Comparison of ENCODE assay signal across 24 cellular contexts in genomic region chr1:160814856-160815255, GRCh38. TPM values are rescaled to one million over a fixed set of nuclear protein-coding genes. Genes with fewer than 3 reads are reported as not detected.
"Had no signal": no experiment of that assay in that cellular context is flagged by ENCODE, and none has a peak within 500 bp of the region (broad histone marks: within the 10 kb centered on the region; RNA-seq: fewer than 3 reads in every experiment).

No MANE protein-coding gene starts in this region.

- H3K27me3 ChIP-seq: SJCRH30 had no signal

- H3K9me3 ChIP-seq: MG63, SJCRH30, SK-N-SH had no signal

- DNase-seq: activated CD4-positive, alpha-beta T cell treated with anti-CD3 and anti-CD28 coated beads for 4 hours; activated CD8-positive, alpha-beta memory T cell treated with anti-CD3 and anti-CD28 coated beads, Interleukin-2, amount 50 U/mL, for 4 hours; activated CD8-positive, alpha-beta T cell treated with anti-CD3 and anti-CD28 coated beads for 36 hours; activated gamma-delta T cell treated with Interleukin-2 at 50 U/mL for 16 hours; activated naive CD4-positive, alpha-beta T cell treated with anti-CD3 and anti-CD28 coated beads, Interleukin-2, amount 50 U/mL, for 16 hours; activated T-cell treated with anti-CD3 and anti-CD28 coated beads, Interleukin-2, amount 50 U/mL, for 72 hours; MG63; MV-4-11; NCI-H1105; NCI-H1436; NCI-H1694 treated with DMSO at 0.1 percent for 48 hours; NCI-H2029 treated with DMSO at 0.1 percent for 48 hours; NCI-H345; NCI-H510A; NCI-H526 treated with DMSO at 0.1 percent for 48 hours; NCI-H82; SJCRH30; SK-N-SH; T-helper 1 cell; WERI-Rb-1 had no signal

- H3K4me3 ChIP-seq: MG63, SJCRH30 had no signal

- H3K27ac ChIP-seq: SJCRH30, WERI-Rb-1 had no signal

- ATAC-seq: activated CD4-positive, CD25-positive, alpha-beta regulatory T cell treated with anti-CD3 and anti-CD28 coated beads, Interleukin-2, amount 50 U/mL, for 24 hours; activated CD8-positive, alpha-beta T cell treated with anti-CD3 and anti-CD28 coated beads for 36 hours; activated T-cell treated with anti-CD3 and anti-CD28 coated beads, Interleukin-2, amount 50 U/mL, for 72 hours had no signal

- H3K36me3 ChIP-seq: MG63, SJCRH30, WERI-Rb-1 had no signal

- H3K4me3 Mint-ChIP-seq: activated CD8-positive, alpha-beta T cell treated with anti-CD3 and anti-CD28 coated beads for 36 hours; activated T-cell treated with anti-CD3 and anti-CD28 coated beads, Interleukin-2, amount 50 U/mL, for 72 hours had no signal

- H3K27ac Mint-ChIP-seq: activated T-cell treated with anti-CD3 and anti-CD28 coated beads, Interleukin-2, amount 50 U/mL, for 72 hours; activated T-helper 2 cell treated with anti-CD3 and anti-CD28 coated beads, Interferon-gamma antibody, Interleukin-2, Interleukin-4, amounts not matched to agents 10 μg/mL and 5 μg/mL and 100 μg/mL, durations not matched to agents 14 hours and 24 hours and 36 hours had no signal

- H3K4me2 ChIP-seq: SK-N-SH had no signal

- H3K27me3 Mint-ChIP-seq: activated CD8-positive, alpha-beta T cell treated with anti-CD3 and anti-CD28 coated beads for 36 hours had no signal

- H3K4me1 ChIP-seq: SJCRH30 had no signal

- H3K9me3 Mint-ChIP-seq: activated CD8-positive, alpha-beta T cell treated with anti-CD3 and anti-CD28 coated beads for 36 hours; activated T-cell treated with anti-CD3 and anti-CD28 coated beads, Interleukin-2, amount 50 U/mL, for 72 hours; activated T-helper 2 cell treated with anti-CD3 and anti-CD28 coated beads, Interferon-gamma antibody, Interleukin-2, Interleukin-4, amounts not matched to agents 10 μg/mL and 5 μg/mL and 100 μg/mL, durations not matched to agents 14 hours and 24 hours and 36 hours had no signal

RNA-seq across cellular contexts. Expression of gene LY9, which starts 18.9 kb away (rescaled TPM):
- total RNA-seq: RPMI7951, SJCRH30 had no signal
- polyA plus RNA-seq: SK-N-SH had no signal

RNA-seq across cellular contexts. Expression of gene CD244, which starts 47.8 kb away (rescaled TPM):
- total RNA-seq: OCI-LY7, RPMI7951, SJCRH30 had no signal
- polyA plus RNA-seq: SK-N-SH had no signal
